11 cellular contexts compared by ENCODE assay signal in the genomic region with DNA sequence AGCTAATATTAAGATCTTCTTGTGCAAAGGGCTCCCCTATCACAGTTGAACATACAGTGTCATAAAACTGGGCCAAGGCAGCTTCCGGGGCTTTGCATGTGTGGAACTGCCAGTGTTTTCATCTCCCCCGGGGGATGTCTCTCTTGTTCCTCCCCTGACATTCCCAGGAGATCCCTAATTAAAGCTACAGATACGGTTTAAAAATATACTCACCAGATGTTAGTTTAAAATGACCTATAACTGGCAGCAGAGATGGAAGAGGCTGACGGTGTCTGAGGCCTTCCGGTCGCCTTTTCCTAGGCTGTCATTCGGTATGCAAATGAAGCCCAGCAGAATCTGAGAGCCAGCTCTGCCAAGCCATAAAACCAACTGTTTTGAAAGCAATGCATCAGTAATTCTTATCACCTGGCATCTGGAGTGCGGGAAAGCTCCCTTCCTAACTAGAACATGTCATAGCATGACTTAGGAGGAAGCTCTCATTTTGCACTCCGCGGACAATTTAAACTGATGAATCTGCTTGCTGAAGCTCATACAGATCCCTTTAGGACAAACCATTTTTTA.
DNase-seq lines count a peak whose midpoint lies in the region; ATAC-seq and TF ChIP-seq lines count a peak whose summit lies in the region.
"Had no signal": no experiment of that assay in that cellular context is flagged by ENCODE, and none has a peak within 500 bp of the region (broad histone marks: within the 10 kb centered on the region; RNA-seq: fewer than 3 reads in every experiment).

No MANE protein-coding gene starts in this region.

- H3K36me3 ChIP-seq in BE2C (no peaks in the 10 kb centered on the region), SK-N-SH (replicated peaks in 1 of 2; ENCODE audit: control insufficient read depth in 1 of 2, insufficient read depth in 2 of 2, low read length in 1 of 2) (no peaks in the 10 kb centered on the region)
- no peaks in the 10 kb centered on the region for H3K36me3 ChIP-seq in effector memory CD4-positive, alpha-beta T cell (ENCODE audit: control insufficient read depth, insufficient read depth, low read length)
- H3K36me3 ChIP-seq: esophagus muscularis mucosa had no signal

- POLR2A ChIA-PET in SK-N-SH (lab: Yijun Ruan, JAX), result interaction anchor here (0.9 to 1.2 kb wide), 3 partner anchors 21 to 250 kb away, joined by 3 to 5 read pairs (median 4); no protein-coding TSS in a partner anchor
- POLR2A ChIA-PET in activated CD8-positive, alpha-beta T cell treated with anti-CD3 and anti-CD28 coated beads, Interleukin-2, amount 10 ng/mL, durations not matched to agents 7 days and 5 days (lab: Charles Lee), result no interaction called here

- H3K79me2 ChIP-seq in SK-N-SH (ENCODE audit: insufficient read depth), result no peaks in the 10 kb centered on the region

- no peaks in the 10 kb centered on the region for H4K20me1 ChIP-seq in SK-N-SH (ENCODE audit: insufficient read depth)

- H3K4me3 Mint-ChIP-seq in activated T-cell treated with anti-CD3 and anti-CD28 coated beads, Interleukin-2, amount 50 U/mL, for 24 hours, result no peak overlapping the region
- no peak overlapping the region for H3K4me3 Mint-ChIP-seq in activated CD8-positive, alpha-beta T cell treated with anti-CD3 and anti-CD28 coated beads, Interleukin-2, amount 10 ng/mL, durations not matched to agents 7 days and 5 days
- H3K4me3 Mint-ChIP-seq: stimulated activated naive CD8-positive, alpha-beta T cell treated with anti-CD3 and anti-CD28 coated beads, Interleukin-15, amount 100 ng/mL, for 72 hours had no signal

- H3K9me3 Mint-ChIP-seq in activated T-cell treated with anti-CD3 and anti-CD28 coated beads, Interleukin-2, amount 50 U/mL, for 24 hours, result no peaks in the 10 kb centered on the region
- no peaks in the 10 kb centered on the region for H3K9me3 Mint-ChIP-seq in activated CD8-positive, alpha-beta T cell treated with anti-CD3 and anti-CD28 coated beads, Interleukin-2, amount 10 ng/mL, durations not matched to agents 7 days and 5 days (ENCODE audit: insufficient read depth)
- H3K9me3 Mint-ChIP-seq: stimulated activated naive CD8-positive, alpha-beta T cell treated with anti-CD3 and anti-CD28 coated beads, Interleukin-15, amount 100 ng/mL, for 72 hours had no signal

- TF ChIP-seq CTCF in BE2C (IDR thresholded peaks at IDR 0.05; ENCODE audit: low read depth, low read length), result no peak
- TF ChIP-seq CTCF in SK-N-SH (IDR thresholded peaks at IDR 0.05), result no peak
- no peak for TF ChIP-seq CTCF in lower leg skin (IDR thresholded peaks at IDR 0.05)

- peak overlapping the region in 1 of 2 experiments; percentile 95; a peak in 2 of 4 replicates for H3K27ac ChIP-seq in SK-N-SH (ENCODE audit: low read depth in 2 of 2, low read length in 1 of 2)
- no peak overlapping the region for H3K27ac ChIP-seq in effector memory CD4-positive, alpha-beta T cell (ENCODE audit: insufficient read depth, low read length, poor library complexity, severe bottlenecking)
- H3K27ac ChIP-seq: esophagus muscularis mucosa had no signal

- 30% methylated on average over 8 of the region's 10 CpGs for WGBS in SK-N-SH (ENCODE audit: low lambda C conversion rate)
- WGBS in lower leg skin, 2 donors, result 14 to 25% methylated on average over 10 of the region's 10 CpGs

- no peaks in the 10 kb centered on the region for H3K27me3 ChIP-seq in BE2C
- H3K27me3 ChIP-seq in SK-N-SH (ENCODE audit: insufficient read depth), result no peaks in the 10 kb centered on the region
- no peaks in the 10 kb centered on the region for H3K27me3 ChIP-seq in effector memory CD4-positive, alpha-beta T cell (replicated peaks; ENCODE audit: control insufficient read depth, insufficient read depth, low read length, poor library complexity, severe bottlenecking)
- H3K27me3 ChIP-seq: esophagus muscularis mucosa had no signal

- H3K4me2 ChIP-seq in SK-N-SH, result no peak overlapping the region

- H3K4me1 Mint-ChIP-seq in activated T-cell treated with anti-CD3 and anti-CD28 coated beads, Interleukin-2, amount 50 U/mL, for 24 hours (ENCODE audit: low read depth), result no peaks in the 10 kb centered on the region
- H3K4me1 Mint-ChIP-seq in activated CD8-positive, alpha-beta T cell treated with anti-CD3 and anti-CD28 coated beads, Interleukin-2, amount 10 ng/mL, durations not matched to agents 7 days and 5 days (ENCODE audit: low read depth), result no peaks in the 10 kb centered on the region
- H3K4me1 Mint-ChIP-seq: stimulated activated naive CD8-positive, alpha-beta T cell treated with anti-CD3 and anti-CD28 coated beads, Interleukin-15, amount 100 ng/mL, for 72 hours had no signal

- no peak overlapping the region for H3K27ac Mint-ChIP-seq in activated T-cell treated with anti-CD3 and anti-CD28 coated beads, Interleukin-2, amount 50 U/mL, for 24 hours
- no peak overlapping the region for H3K27ac Mint-ChIP-seq in activated CD8-positive, alpha-beta T cell treated with anti-CD3 and anti-CD28 coated beads, Interleukin-2, amount 10 ng/mL, durations not matched to agents 7 days and 5 days

- H3K27me3 Mint-ChIP-seq in activated T-cell treated with anti-CD3 and anti-CD28 coated beads, Interleukin-2, amount 50 U/mL, for 24 hours, result peaks cover 22% of the 10 kb centered on the region
- no peaks in the 10 kb centered on the region for H3K27me3 Mint-ChIP-seq in activated CD8-positive, alpha-beta T cell treated with anti-CD3 and anti-CD28 coated beads, Interleukin-2, amount 10 ng/mL, durations not matched to agents 7 days and 5 days (ENCODE audit: low read depth)
- H3K27me3 Mint-ChIP-seq: progenitor cell of endocrine pancreas had no signal

- DNase-seq in BE2C, result peak; percentile 49
- peak; percentile 93 for DNase-seq in NCI-H1105 (lab: John Stamatoyannopoulos, UW)
- peak; percentile 80 for DNase-seq in SK-N-SH
- peak; percentile 15 to 68 for DNase-seq in lower leg skin (ENCODE audit: low spot score in 2 of 2)
- DNase-seq in effector memory CD4-positive, alpha-beta T cell, result no peak
- no peak for DNase-seq in activated T-cell treated with anti-CD3 and anti-CD28 coated beads, Interleukin-2, amount 50 U/mL, for 24 hours
- DNase-seq in activated CD8-positive, alpha-beta T cell treated with anti-CD3 and anti-CD28 coated beads, Interleukin-2, amount 10 ng/mL, durations not matched to agents 7 days and 5 days, result no peak
- DNase-seq: stimulated activated naive CD8-positive, alpha-beta T cell treated with anti-CD3 and anti-CD28 coated beads, Interleukin-15, amount 100 ng/mL, for 72 hours had no signal

- H3K9me3 ChIP-seq in BE2C (no peaks in the 10 kb centered on the region), SK-N-SH (no peaks in the 10 kb centered on the region)
- H3K9me3 ChIP-seq in effector memory CD4-positive, alpha-beta T cell (ENCODE audit: control insufficient read depth, low read length), result no peaks in the 10 kb centered on the region
- H3K9me3 ChIP-seq: esophagus muscularis mucosa had no signal

- TF ChIP-seq POLR2A in lower leg skin (IDR thresholded peaks at IDR 0.05), result no peak

- no peaks in the 10 kb centered on the region for H3K36me3 Mint-ChIP-seq in activated T-cell treated with anti-CD3 and anti-CD28 coated beads, Interleukin-2, amount 50 U/mL, for 24 hours (ENCODE audit: low read depth)
- H3K36me3 Mint-ChIP-seq in activated CD8-positive, alpha-beta T cell treated with anti-CD3 and anti-CD28 coated beads, Interleukin-2, amount 10 ng/mL, durations not matched to agents 7 days and 5 days (ENCODE audit: low read depth), result no peaks in the 10 kb centered on the region

- no peak overlapping the region for H3K4me3 ChIP-seq in BE2C (ENCODE audit: low read depth, low read length)
- H3K4me3 ChIP-seq in SK-N-SH (ENCODE audit: low read depth in 2 of 2, low read length in 1 of 2), result no peak overlapping the region
- no peak overlapping the region for H3K4me3 ChIP-seq in lower leg skin (ENCODE audit: low read depth, poor library complexity, severe bottlenecking)
- H3K4me3 ChIP-seq in effector memory CD4-positive, alpha-beta T cell (ENCODE audit: insufficient read depth, low read depth, low read length, poor library complexity, severe bottlenecking), result no peak overlapping the region
- H3K4me3 ChIP-seq: esophagus muscularis mucosa had no signal

- H3F3A ChIP-seq in SK-N-SH (replicated peaks; ENCODE audit: insufficient read depth), result no peaks in the 10 kb centered on the region

- intact Hi-C loops in lower leg skin (cut with DNase I; ENCODE audit: low total_unique reads), result no loop called here

- TF ChIP-seq RAD21 in SK-N-SH (IDR thresholded peaks at IDR 0.05; ENCODE audit: low read length), result peak; percentile 38

- no peak overlapping the region for H3K9ac ChIP-seq in SK-N-SH

- CTCF ChIA-PET in SK-N-SH (lab: Yijun Ruan, JAX), result interaction anchor here (0.6 to 1.6 kb wide), 8 partner anchors 26 to 333 kb away, joined by 3 to 6 read pairs (median 3); no protein-coding TSS in a partner anchor
- CTCF ChIA-PET in activated CD8-positive, alpha-beta T cell treated with anti-CD3 and anti-CD28 coated beads, Interleukin-2, amount 10 ng/mL, durations not matched to agents 7 days and 5 days (lab: Charles Lee), result no interaction called here

- peaks cover 11% of the 10 kb centered on the region for H3K4me1 ChIP-seq in BE2C
- H3K4me1 ChIP-seq in SK-N-SH (ENCODE audit: control insufficient read depth in 1 of 2, insufficient read depth in 2 of 2, low read depth in 1 of 2, low read length in 1 of 2), result peaks cover 9 to 41% of the 10 kb centered on the region in 2 experiments; a peak in 3 of 4 replicates
- H3K4me1 ChIP-seq in effector memory CD4-positive, alpha-beta T cell (ENCODE audit: control insufficient read depth, insufficient read depth, low read length, poor library complexity, severe bottlenecking), result no peaks in the 10 kb centered on the region

- peak overlapping the region; percentile 43; the same call in 1 of the 2 replicates for H2AFZ ChIP-seq in SK-N-SH (ENCODE audit: low read depth)

- no peak for ATAC-seq in GM18861 (IDR thresholded peaks at IDR 0.05; ENCODE audit: unreplicated experiment)
- no peak for ATAC-seq in activated CD8-positive, alpha-beta T cell treated with anti-CD3 and anti-CD28 coated beads, Interleukin-2, amount 10 ng/mL, durations not matched to agents 7 days and 5 days
- ATAC-seq: stimulated activated naive CD8-positive, alpha-beta T cell treated with anti-CD3 and anti-CD28 coated beads, Interleukin-15, amount 100 ng/mL, for 72 hours had no signal

- H3K9me2 ChIP-seq in SK-N-SH, result no peaks in the 10 kb centered on the region

- TF ChIP-seq EP300 in SK-N-SH (IDR thresholded peaks at IDR 0.05; ENCODE audit: borderline replicate concordance in 1 of 2, low read depth in 1 of 2, low read length in 1 of 2), result peak in 1 of 2 experiments; percentile 74; a peak in 1 of 4 replicates

TF ChIP-seq in SK-N-SH, 30 proteins besides CTCF, POLR2A, EP300 and RAD21 (continues in another document):
- TF ChIP-seq JUND (IDR thresholded peaks at IDR 0.05) (no peak), TCF12 (IDR thresholded peaks at IDR 0.05) (0 out of 2 replicates have a peak, but pooled peaks have one; percentile 10), TEAD4 (IDR thresholded peaks at IDR 0.05; ENCODE audit: borderline replicate concordance, insufficient read depth) (no peak), CHD2 (IDR thresholded peaks at IDR 0.05; ENCODE audit: low read length, partially characterized antibody) (no peak), POLR2AphosphoS5 (IDR thresholded peaks at IDR 0.05; ENCODE audit: low read depth, low read length) (no peak), NRF1 (IDR thresholded peaks at IDR 0.05; ENCODE audit: low read depth, low read length) (no peak)

Comparison
In these comparisons a context has a peak if more than half of its experiments do, and no peak if none do; other contexts are left out.
1. DNase-seq: peak in BE2C (single experiment), NCI-H1105 (single experiment), SK-N-SH (single experiment) and lower leg skin (2 of 2); none in effector memory CD4-positive, alpha-beta T cell (0 of 3), activated T-cell treated with anti-CD3 and anti-CD28 coated beads, Interleukin-2, amount 50 U/mL, for 24 hours (single experiment) and activated CD8-positive, alpha-beta T cell treated with anti-CD3 and anti-CD28 coated beads, Interleukin-2, amount 10 ng/mL, durations not matched to agents 7 days and 5 days (single experiment).